Comparison of ENCODE assay signal across 11 cellular contexts in the genomic region with DNA sequence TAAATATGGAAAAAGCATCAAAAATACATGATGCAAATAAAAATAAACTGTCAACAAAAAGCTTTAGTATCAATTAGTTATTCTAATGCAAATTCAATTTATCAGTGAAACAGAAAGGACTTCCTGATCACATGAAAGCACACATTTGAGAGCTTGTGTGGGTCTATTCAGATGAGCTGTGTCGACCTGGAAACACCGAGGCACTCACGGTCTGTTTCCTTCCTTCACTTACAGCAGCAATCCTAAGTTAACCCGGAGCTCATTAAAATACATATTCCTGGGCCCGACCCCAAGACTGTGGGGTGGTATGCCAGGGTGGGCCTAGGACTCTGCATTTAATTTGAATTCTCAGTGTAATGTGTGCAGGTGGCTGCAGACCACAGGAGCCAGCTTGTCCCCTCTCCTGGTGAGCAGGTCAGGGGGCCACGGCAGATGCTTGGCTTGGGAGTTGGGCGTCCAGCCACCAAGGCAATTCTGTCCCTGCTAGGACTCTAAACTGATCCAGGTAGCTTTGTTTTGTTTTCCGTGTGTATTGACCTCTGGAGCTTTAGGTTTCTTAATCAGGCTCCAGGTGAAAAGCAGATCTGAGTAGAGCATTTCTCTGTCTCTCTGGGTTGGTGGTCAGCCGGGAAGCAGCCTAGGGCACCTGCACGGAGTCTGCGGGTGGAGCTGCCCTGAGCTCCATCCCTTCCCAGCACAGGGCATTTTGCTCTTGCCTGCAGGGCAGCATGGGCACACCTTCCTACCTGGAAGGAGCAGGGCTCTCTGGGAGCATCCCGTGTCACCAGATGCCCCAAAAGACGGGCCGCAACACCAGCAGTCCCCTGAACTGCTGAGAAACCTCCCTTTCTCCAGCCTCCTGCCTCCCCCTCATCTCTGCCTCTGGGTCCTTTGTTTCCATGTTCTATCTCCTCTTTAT. TPM values are rescaled to one million over a fixed set of nuclear protein-coding genes. Genes with fewer than 3 reads are reported as not detected.
DNase-seq lines count a peak whose midpoint lies in the region; ATAC-seq and TF ChIP-seq lines count a peak whose summit lies in the region.
"Had no signal": no experiment of that assay in that cellular context is flagged by ENCODE, and none has a peak within 500 bp of the region (broad histone marks: within the 10 kb centered on the region; RNA-seq: fewer than 3 reads in every experiment).

No MANE protein-coding gene starts in this region.

- peak overlapping the region; percentile 18 for H3K9ac ChIP-seq in mucosa of stomach (ENCODE audit: low read length)

- DNase-seq in Calu3 (no peak), HT-29 (ENCODE audit: low spot score) (no peak), body of pancreas (no peak), NCI-H774 (lab: John Stamatoyannopoulos, UW) (no peak)
- peak; percentile 22 to 34 for DNase-seq in activated T-cell treated with anti-CD3 and anti-CD28 coated beads, Interleukin-2, amount 50 U/mL, for 48 hours
- DNase-seq: NCI-H1436 had no signal

- no peaks in the 10 kb centered on the region for H3K36me3 ChIP-seq in mucosa of stomach (ENCODE audit: control insufficient read depth, insufficient read depth, low read length)
- H3K36me3 ChIP-seq in body of pancreas (replicated peaks in 1 of 2; ENCODE audit: insufficient read depth in 1 of 2, low read depth in 2 of 2): no peaks in the 10 kb centered on the region

- no peak overlapping the region for H3K4me3 ChIP-seq in mucosa of stomach (ENCODE audit: low read length)
- no peak overlapping the region for H3K4me3 ChIP-seq in body of pancreas
- H3K4me3 ChIP-seq: smooth muscle cell had no signal

- intact Hi-C loops in Calu3 (cut with micrococcal nuclease; ENCODE audit: unreplicated experiment): no loop called here
- intact Hi-C loops in body of pancreas (cut with DNase I): no loop called here

- CTCF ChIA-PET in Calu3 (lab: Charles Lee): interaction anchor here (0.7 to 4.9 kb wide), 8 partner anchors 8 to 88 kb away, joined by 3 to 29 read pairs (median 4); a partner anchor contains a TSS

- peaks cover 87% of the 10 kb centered on the region for H3K4me1 Mint-ChIP-seq in Calu3 (ENCODE audit: low read depth, unreplicated experiment)

- no peaks in the 10 kb centered on the region for H3K27me3 ChIP-seq in mucosa of stomach (ENCODE audit: control insufficient read depth, insufficient read depth, low read length)
- no peaks in the 10 kb centered on the region for H3K27me3 ChIP-seq in body of pancreas

- TF ChIP-seq CTCF in Calu3 (IDR thresholded peaks at IDR 0.05; ENCODE audit: unreplicated experiment) (no peak), body of pancreas (IDR thresholded peaks at IDR 0.05) (no peak)

- no peaks in the 10 kb centered on the region for H3K27me3 Mint-ChIP-seq in Calu3 (ENCODE audit: unreplicated experiment)

- no peak for TF ChIP-seq POLR2A in body of pancreas (IDR thresholded peaks at IDR 0.05)

- WGBS in body of pancreas, 2 donors: 79 to 89% methylated on average over 14 of the region's 14 CpGs

- peaks cover 69% of the 10 kb centered on the region for H3K36me3 Mint-ChIP-seq in Calu3 (ENCODE audit: insufficient read depth, unreplicated experiment)

- H3K4me3 Mint-ChIP-seq in Calu3 (ENCODE audit: low read depth, unreplicated experiment): peak overlapping the region; percentile 46

- H3K27ac Mint-ChIP-seq in Calu3 (ENCODE audit: unreplicated experiment): peak overlapping the region; percentile 72

- no peak overlapping the region for H3K27ac ChIP-seq in body of pancreas

- no TSS peak for BruUV-seq in Calu3 (replicated peaks; lab: Mats Ljungman, UMichigan)

- H3K9me3 Mint-ChIP-seq in Calu3 (ENCODE audit: low read depth, unreplicated experiment): peaks cover 2% of the 10 kb centered on the region

- H3K4me1 ChIP-seq in mucosa of stomach (ENCODE audit: control insufficient read depth, insufficient read depth, low read length): peaks cover 24% of the 10 kb centered on the region
- H3K4me1 ChIP-seq in body of pancreas: peaks cover 46% of the 10 kb centered on the region

- H3K9me3 ChIP-seq in mucosa of stomach (ENCODE audit: control insufficient read depth, low read length) (no peaks in the 10 kb centered on the region), body of pancreas (no peaks in the 10 kb centered on the region)

- ATAC-seq in HG03354 (IDR thresholded peaks at IDR 0.05; ENCODE audit: poor library complexity, severe bottlenecking, unreplicated experiment) (peak; percentile 27), HG03139 (IDR thresholded peaks at IDR 0.05; ENCODE audit: unreplicated experiment) (no peak), body of pancreas (no peak)
- ATAC-seq: esophagus mucosa had no signal

RNA-seq across cellular contexts. Expression of a gene that starts 9.0 kb away (rescaled TPM):
- total RNA-seq in Calu3 (2022): 221 and 257 TPM in 2 replicates
- total RNA-seq in HT-29 (2014; rRNA removed; shearing (Covaris generic)): 27.4 and 28.9 TPM in 2 replicates
- 10 to 100 TPM; 17.4 to 24.4 TPM for total RNA-seq in body of pancreas

Comparison
In these comparisons a context has a peak if more than half of its experiments do, and no peak if none do; other contexts are left out.
1. DNase-seq: peak in activated T-cell treated with anti-CD3 and anti-CD28 coated beads, Interleukin-2, amount 50 U/mL, for 48 hours (2 of 2); none in Calu3 (single experiment), HT-29 (single experiment), body of pancreas (0 of 4) and NCI-H774 (single experiment).